Comparison of ENCODE assay signal across 28 cellular contexts in the genomic region with DNA sequence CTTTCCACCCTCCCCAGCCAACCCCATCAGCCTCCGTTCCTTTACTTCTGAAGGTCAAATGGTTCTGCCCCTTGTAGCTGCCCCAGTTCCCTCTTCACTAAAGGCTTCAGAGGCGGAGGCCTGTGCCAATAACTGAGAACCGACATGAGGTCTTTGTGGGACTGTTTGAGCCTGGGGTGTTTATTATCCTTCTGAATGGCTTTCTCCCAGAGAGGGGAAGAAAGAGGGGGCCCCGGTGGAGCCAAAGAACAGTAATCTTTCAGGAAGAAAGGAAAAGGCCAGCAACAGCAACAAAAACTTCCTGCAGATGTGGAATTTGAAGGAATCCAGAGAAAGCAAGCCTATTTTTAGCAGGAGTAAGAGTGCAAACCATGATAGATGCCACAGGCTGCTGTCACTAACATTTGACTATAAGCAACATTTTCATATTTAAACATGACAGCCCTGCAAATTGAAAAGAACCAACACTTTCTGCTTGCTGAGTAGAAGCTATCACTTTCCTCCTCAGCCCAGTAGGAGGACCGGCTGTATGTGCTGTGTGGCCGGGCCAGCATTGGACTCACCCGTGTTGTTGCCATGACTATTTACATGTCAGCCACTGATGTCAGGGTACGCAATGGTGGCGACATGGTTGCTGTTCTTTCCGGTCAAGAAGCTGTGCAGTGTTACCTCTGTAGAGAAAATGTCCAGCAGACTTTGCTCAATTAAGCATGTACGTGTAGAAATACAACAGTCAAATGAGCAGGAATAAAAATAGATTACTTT.
DNase-seq lines count a peak whose midpoint lies in the region; ATAC-seq, FAIRE-seq and TF ChIP-seq lines count a peak whose summit lies in the region.
"Had no signal": no experiment of that assay in that cellular context is flagged by ENCODE, and none has a peak within 500 bp of the region (broad histone marks: within the 10 kb centered on the region; RNA-seq: fewer than 3 reads in every experiment).

No MANE protein-coding gene starts in this region.

- in situ Hi-C loops in K562 (cut with MboI) = no loop called here
- in situ Hi-C loops in gastrocnemius medialis (cut with MboI; ENCODE audit: low sequenced_read_pairs in 4 of 4) = no loop called here

- no TSS peak for BruUV-seq in K562 (replicated peaks; lab: Mats Ljungman, UMichigan)

- no peaks in the 10 kb centered on the region for H3K9me1 ChIP-seq in K562 (ENCODE audit: control insufficient read depth, insufficient read depth, low read length)

- FAIRE-seq in K562 (lab: Jason Lieb, UNC) = no peak
- no peak for FAIRE-seq in kidney (lab: Jason Lieb, UNC)
- FAIRE-seq: GM12878, keratinocyte had no signal

- TF ChIP-seq RAD21 in K562 (CRISPR knock-in tag; conservative IDR thresholded peaks at IDR 0.05 in 1 of 2, IDR thresholded peaks at IDR 0.05 in 1 of 2) = no peak

- no peak overlapping the region for H3K4me2 ChIP-seq in K562 (ENCODE audit: insufficient read depth, low read length)
- H3K4me2 ChIP-seq: hepatocyte, smooth muscle cell had no signal

- intact Hi-C loops in K562 (cut with micrococcal nuclease) (no loop called here), gastrocnemius medialis (cut with DNase I; ENCODE audit: low total_unique reads) (no loop called here), kidney (cut with DNase I) (no loop called here)

- H4K20me1 ChIP-seq in K562 (replicated peaks; ENCODE audit: control insufficient read depth, insufficient read depth, low read length) = no peaks in the 10 kb centered on the region

- TF ChIP-seq EP300 in K562 (IDR thresholded peaks at IDR 0.05; ENCODE audit: low read length) = no peak

- POLR2A ChIA-PET in K562 (lab: Yijun Ruan, JAX) = no interaction called here

- 1% methylated on average over 11 of the region's 11 CpGs for WGBS in K562 (ENCODE audit: insufficient coverage, low coverage, missing lambda C conversion rate)

- DNase-seq in K562 (ENCODE audit: extremely low read depth in 1 of 4, low spot score in 3 of 4) (no peak), ecto neural progenitor cell (ENCODE audit: low spot score) (peak; percentile 58), iPS-NIHi11 (ENCODE audit: low spot score) (peak; percentile 34), gastrocnemius medialis (no peak), GM20000 (ENCODE audit: low spot score) (no peak), kidney (no peak)
- DNase-seq: activated CD4-positive, alpha-beta memory T cell treated with anti-CD3 and anti-CD28 coated beads, Interleukin-2, amount 10 ng/mL, durations not matched to agents 7 days and 5 days; activated T-cell treated with anti-CD3 and anti-CD28 coated beads for 4 hours; amniotic stem cell; CD8-positive, alpha-beta memory T cell; cerebellar nuclear complex; DMS53; KG1; mammary epithelial cell; naive B cell; NCI-H1930; NCI-H345; NK-92 treated with Interleukin-12 subunit alpha and Interleukin-12 subunit beta, amount 100 ng/mL, for 24 hours; Peyer's patch; stimulated activated CD4-positive, alpha-beta T cell treated with anti-CD3 and anti-CD28 coated beads, Interleukin-4, amount 100 ng/mL, for 1 hour; stimulated activated naive CD8-positive, alpha-beta T cell treated with anti-CD3 and anti-CD28 coated beads, Interleukin-15, Interleukin-2, amounts not matched to agents 100 U/mL and 50 U/mL, for 24 hours; trophoblast cell had no signal

- H2AFZ ChIP-seq in K562 (ENCODE audit: low read depth, low read length) = no peak overlapping the region
- H2AFZ ChIP-seq: hepatocyte had no signal

- H3K9ac ChIP-seq in K562 (ENCODE audit: insufficient read depth in 1 of 2, low read depth in 2 of 2, low read length in 2 of 2) (no peak overlapping the region), kidney (ENCODE audit: low read length in 2 of 2) (no peak overlapping the region)

- no peaks in the 10 kb centered on the region for H3K79me2 ChIP-seq in K562 (ENCODE audit: control insufficient read depth, insufficient read depth, low read length)
- H3K79me2 ChIP-seq: hepatocyte had no signal

- TF ChIP-seq CTCF in K562 (IDR thresholded peaks at IDR 0.05 in 2 of 3, conservative IDR thresholded peaks at IDR 0.05 in 1 of 3; ENCODE audit: insufficient read depth in 2 of 3, low read depth in 1 of 3, low read length in 3 of 3) (no peak), gastrocnemius medialis (IDR thresholded peaks at IDR 0.05 in 4 of 5, conservative IDR thresholded peaks at IDR 0.05 in 1 of 5) (no peak), GM20000 (IDR thresholded peaks at IDR 0.05; ENCODE audit: extremely low read depth, missing control alignments) (no peak), kidney (IDR thresholded peaks at IDR 0.05; ENCODE audit: borderline replicate concordance, extremely low read depth, insufficient read depth) (no peak)

- TF ChIP-seq POLR2A in K562 (conservative IDR thresholded peaks at IDR 0.05) = no peak
- no peak for TF ChIP-seq POLR2A in gastrocnemius medialis (IDR thresholded peaks at IDR 0.05)

- H3K4me3 ChIP-seq in K562 (no peak overlapping the region), gastrocnemius medialis (no peak overlapping the region), kidney (ENCODE audit: low read length in 2 of 2) (no peak overlapping the region)
- H3K4me3 ChIP-seq: GM12878, hepatocyte, Peyer's patch, SK-N-MC, smooth muscle cell had no signal

- CTCF ChIA-PET in K562 (lab: Yijun Ruan, JAX; ENCODE audit: low intra/inter-chr PET ratio) = interaction anchor here (0.7 kb wide), 1 partner anchor 78 kb away, joined by 3 read pairs; no protein-coding TSS in a partner anchor

- H3K36me3 ChIP-seq in K562 (ENCODE audit: control insufficient read depth, insufficient read depth, low read length) = no peaks in the 10 kb centered on the region
- H3K36me3 ChIP-seq in gastrocnemius medialis = no peaks in the 10 kb centered on the region
- H3K36me3 ChIP-seq in kidney (ENCODE audit: control insufficient read depth in 1 of 2, insufficient read depth in 2 of 2, low read length in 2 of 2) = no peaks in the 10 kb centered on the region
- H3K36me3 ChIP-seq: Peyer's patch had no signal

- H3K27me3 ChIP-seq in K562 (ENCODE audit: control insufficient read depth in 2 of 2, insufficient read depth in 2 of 2, low read length in 2 of 2) = peaks cover 6 to 23% of the 10 kb centered on the region in 2 experiments
- H3K27me3 ChIP-seq in gastrocnemius medialis = no peaks in the 10 kb centered on the region
- H3K27me3 ChIP-seq: hepatocyte, Peyer's patch had no signal

- H3K4me1 ChIP-seq in K562 (replicated peaks in 1 of 2; ENCODE audit: control insufficient read depth in 2 of 2, insufficient read depth in 2 of 2, low read length in 2 of 2) = no peaks in the 10 kb centered on the region
- H3K4me1 ChIP-seq in gastrocnemius medialis = peaks cover 40 to 47% of the 10 kb centered on the region in 2 donors
- peaks cover 0 to 4% of the 10 kb centered on the region in 2 donors for H3K4me1 ChIP-seq in kidney (ENCODE audit: control insufficient read depth in 1 of 2, insufficient read depth in 1 of 2, low read depth in 1 of 2, low read length in 2 of 2)

- ATAC-seq in K562 = peak; percentile 44; the same call in 1 of the 3 replicates
- ATAC-seq in gastrocnemius medialis = no peak
- no peak for ATAC-seq in activated CD4-positive, CD25-positive, alpha-beta regulatory T cell treated with anti-CD3 and anti-CD28 coated beads, Interleukin-2, amount 50 U/mL, for 24 hours
- ATAC-seq: GM12878; stimulated activated naive CD8-positive, alpha-beta T cell treated with anti-CD3 and anti-CD28 coated beads, Interleukin-15, Interleukin-2, amounts not matched to agents 100 U/mL and 50 U/mL, for 24 hours had no signal

- no peaks in the 10 kb centered on the region for H3K9me3 ChIP-seq in K562 (replicated peaks; ENCODE audit: control insufficient read depth, insufficient read depth, low read depth, low read length)
- H3K9me3 ChIP-seq in gastrocnemius medialis = no peaks in the 10 kb centered on the region
- H3K9me3 ChIP-seq in kidney (ENCODE audit: control insufficient read depth in 1 of 2, low read length in 2 of 2) = no peaks in the 10 kb centered on the region
- H3K9me3 ChIP-seq: Peyer's patch had no signal

- H3K27ac ChIP-seq in K562 (ENCODE audit: extremely low read depth, low read depth, low read length) (no peak overlapping the region), gastrocnemius medialis (peak overlapping the region; percentile 6 to 41 (median 28)), kidney (ENCODE audit: low read depth in 2 of 2, low read length in 2 of 2) (no peak overlapping the region)
- H3K27ac ChIP-seq: hepatocyte, Peyer's patch, SK-N-MC had no signal

TF ChIP-seq in K562, 482 proteins besides CTCF, POLR2A, EP300 and RAD21 (continues in another document):
- TF ChIP-seq ZFPM2 (CRISPR knock-in tag; IDR thresholded peaks at IDR 0.05) (no peak), TAF7 (tag; IDR thresholded peaks at IDR 0.05) (no peak), STAG1 (CRISPR knock-in tag; IDR thresholded peaks at IDR 0.05; ENCODE audit: borderline replicate concordance) (no peak), MYC (IDR thresholded peaks at IDR 0.05; ENCODE audit: low read depth, low read length) (no peak), MYC (CRISPR knock-in tag; IDR thresholded peaks at IDR 0.05; ENCODE audit: borderline replicate concordance, low read depth) (no peak), TBL1XR1 (IDR thresholded peaks at IDR 0.05; ENCODE audit: low read length in 2 of 2) (no peak)
- TF ChIP-seq, protein P1, sequence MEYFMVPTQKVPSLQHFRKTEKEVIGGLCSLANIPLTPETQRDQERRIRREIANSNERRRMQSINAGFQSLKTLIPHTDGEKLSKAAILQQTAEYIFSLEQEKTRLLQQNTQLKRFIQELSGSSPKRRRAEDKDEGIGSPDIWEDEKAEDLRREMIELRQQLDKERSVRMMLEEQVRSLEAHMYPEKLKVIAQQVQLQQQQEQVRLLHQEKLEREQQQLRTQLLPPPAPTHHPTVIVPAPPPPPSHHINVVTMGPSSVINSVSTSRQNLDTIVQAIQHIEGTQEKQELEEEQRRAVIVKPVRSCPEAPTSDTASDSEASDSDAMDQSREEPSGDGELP (CRISPR knock-in tag; IDR thresholded peaks at IDR 0.05; ENCODE audit: borderline replicate concordance) = no peak
- TF ChIP-seq, protein P2, sequence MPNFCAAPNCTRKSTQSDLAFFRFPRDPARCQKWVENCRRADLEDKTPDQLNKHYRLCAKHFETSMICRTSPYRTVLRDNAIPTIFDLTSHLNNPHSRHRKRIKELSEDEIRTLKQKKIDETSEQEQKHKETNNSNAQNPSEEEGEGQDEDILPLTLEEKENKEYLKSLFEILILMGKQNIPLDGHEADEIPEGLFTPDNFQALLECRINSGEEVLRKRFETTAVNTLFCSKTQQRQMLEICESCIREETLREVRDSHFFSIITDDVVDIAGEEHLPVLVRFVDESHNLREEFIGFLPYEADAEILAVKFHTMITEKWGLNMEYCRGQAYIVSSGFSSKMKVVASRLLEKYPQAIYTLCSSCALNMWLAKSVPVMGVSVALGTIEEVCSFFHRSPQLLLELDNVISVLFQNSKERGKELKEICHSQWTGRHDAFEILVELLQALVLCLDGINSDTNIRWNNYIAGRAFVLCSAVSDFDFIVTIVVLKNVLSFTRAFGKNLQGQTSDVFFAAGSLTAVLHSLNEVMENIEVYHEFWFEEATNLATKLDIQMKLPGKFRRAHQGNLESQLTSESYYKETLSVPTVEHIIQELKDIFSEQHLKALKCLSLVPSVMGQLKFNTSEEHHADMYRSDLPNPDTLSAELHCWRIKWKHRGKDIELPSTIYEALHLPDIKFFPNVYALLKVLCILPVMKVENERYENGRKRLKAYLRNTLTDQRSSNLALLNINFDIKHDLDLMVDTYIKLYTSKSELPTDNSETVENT (CRISPR knock-in tag; IDR thresholded peaks at IDR 0.05) = no peak

Comparison
In these comparisons a context has a peak if more than half of its experiments do, and no peak if none do; other contexts are left out.
1. DNase-seq: peak in ecto neural progenitor cell (single experiment) and iPS-NIHi11 (single experiment); none in K562 (0 of 4), gastrocnemius medialis (0 of 2), GM20000 (single experiment) and kidney (single experiment).
2. H3K27ac ChIP-seq: peak in gastrocnemius medialis (4 of 4); none in K562 (single experiment) and kidney (0 of 2).